28 cellular contexts compared by ENCODE assay signal in the genomic region with DNA sequence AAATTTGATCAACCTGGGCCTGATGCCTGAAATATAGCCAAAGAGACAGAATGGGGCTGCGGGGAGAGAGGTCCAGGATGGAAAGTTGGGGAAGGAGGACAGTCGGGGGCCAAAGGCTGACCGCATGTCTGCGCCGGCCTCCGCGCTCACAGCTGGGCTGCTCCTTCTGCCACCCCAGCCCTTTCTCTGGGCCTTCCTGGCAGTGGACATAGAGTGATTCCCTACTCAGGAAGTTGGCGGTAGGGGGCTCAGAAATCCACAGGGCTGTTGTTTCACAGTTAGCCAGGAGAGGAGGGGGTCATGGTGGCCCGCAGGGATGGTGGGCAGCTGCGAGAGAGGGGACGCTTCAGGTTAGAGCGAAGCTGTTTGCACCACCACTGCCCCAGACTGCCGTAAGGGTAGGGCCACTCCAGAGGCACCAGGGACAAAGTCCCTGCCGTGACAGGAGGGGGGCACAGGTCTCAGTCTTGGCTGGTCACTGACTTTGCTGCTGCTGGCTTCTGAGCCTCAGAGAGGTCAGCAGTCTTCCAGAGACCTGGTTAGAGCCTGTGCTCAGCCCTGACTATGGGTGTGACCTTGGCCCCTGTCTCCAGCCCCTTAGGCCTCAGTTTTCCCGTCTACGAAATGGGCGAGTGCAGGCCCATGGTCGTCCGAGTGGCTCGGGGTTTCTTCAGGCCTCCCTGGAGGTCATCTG. TPM values are rescaled to one million over a fixed set of nuclear protein-coding genes. Genes with fewer than 3 reads are reported as not detected.
DNase-seq lines count a peak whose midpoint lies in the region; ATAC-seq and TF ChIP-seq lines count a peak whose summit lies in the region.
"Had no signal": no experiment of that assay in that cellular context is flagged by ENCODE, and none has a peak within 500 bp of the region (broad histone marks: within the 10 kb centered on the region; RNA-seq: fewer than 3 reads in every experiment).

No MANE protein-coding gene starts in this region.

- H3K9me2 ChIP-seq in hepatocyte (replicated peaks; ENCODE audit: insufficient read depth): no peaks in the 10 kb centered on the region

- DNase-seq in Right ventricle myocardium superior: peak; percentile 13
- DNase-seq in heart right ventricle: no peak
- DNase-seq in hepatocyte (ENCODE audit: low spot score): no peak
- peak; percentile 79 for DNase-seq in neural progenitor cell (ENCODE audit: low spot score)
- no peak for DNase-seq in vagina (ENCODE audit: extremely low spot score in 2 of 2)
- DNase-seq in stimulated activated naive CD8-positive, alpha-beta T cell treated with anti-CD3 and anti-CD28 coated beads, Interleukin-15, Interleukin-2, amounts not matched to agents 100 U/mL and 50 U/mL, for 24 hours: no peak
- no peak for DNase-seq in activated CD4-positive, alpha-beta memory T cell treated with anti-CD3 and anti-CD28 coated beads for 36 hours
- DNase-seq: activated CD4-positive, alpha-beta T cell treated with anti-CD3 and anti-CD28 coated beads for 1 hour; activated CD8-positive, alpha-beta memory T cell treated with anti-CD3 and anti-CD28 coated beads, Interleukin-2, amount 50 U/mL, for 48 hours; activated CD8-positive, alpha-beta T cell treated with anti-CD3 and anti-CD28 coated beads for 36 hours; activated naive CD4-positive, alpha-beta T cell treated with anti-CD3 and anti-CD28 coated beads for 36 hours; brain microvascular endothelial cell; CD4-positive, alpha-beta memory T cell; EL; foreskin melanocyte; MV-4-11; NCI-H146; NCI-H345; SHP77 treated with DMSO at 0.1 percent for 48 hours; stimulated activated naive B cell treated with anti-CD40 and anti-IgM and Interleukin-4, amounts not matched to agents 10 μg/mL and 1 μg/mL and 100 μg/mL, for 72 hours had no signal

- H3K4me3 ChIP-seq in heart right ventricle: no peak overlapping the region
- no peak overlapping the region for H3K4me3 ChIP-seq in hepatocyte
- peak overlapping the region; percentile 16 for H3K4me3 ChIP-seq in neural progenitor cell
- no peak overlapping the region for H3K4me3 ChIP-seq in vagina
- H3K4me3 ChIP-seq: dorsolateral prefrontal cortex, HAP-1, heart left ventricle, suprapubic skin had no signal

- H3K27me3 ChIP-seq in heart right ventricle (peaks cover 0 to 34% (median 26%) of the 10 kb centered on the region in 7 donors), hepatocyte (no peaks in the 10 kb centered on the region), neural progenitor cell (no peaks in the 10 kb centered on the region), vagina (no peaks in the 10 kb centered on the region)
- H3K27me3 ChIP-seq: brain microvascular endothelial cell had no signal

- peak overlapping the region; percentile 99 for H3K27ac Mint-ChIP-seq in neural progenitor cell
- no peak overlapping the region for H3K27ac Mint-ChIP-seq in activated CD4-positive, alpha-beta memory T cell treated with anti-CD3 and anti-CD28 coated beads for 36 hours
- H3K27ac Mint-ChIP-seq: activated CD8-positive, alpha-beta T cell treated with anti-CD3 and anti-CD28 coated beads for 36 hours; activated naive CD4-positive, alpha-beta T cell treated with anti-CD3 and anti-CD28 coated beads for 36 hours; CD4-positive, alpha-beta memory T cell; T-helper 2 cell treated with Interferon-gamma antibody and Interleukin-4, amounts not matched to agents 5 μg/mL and 100 μg/mL, for 36 hours had no signal

- H3K4me1 ChIP-seq in heart right ventricle (peaks cover 0 to 6% (median 0%) of the 10 kb centered on the region in 9 donors), hepatocyte (ENCODE audit: insufficient read depth) (peaks cover 54% of the 10 kb centered on the region), neural progenitor cell (peaks cover 60% of the 10 kb centered on the region), vagina (peaks cover 24% of the 10 kb centered on the region)
- H3K4me1 ChIP-seq: heart left ventricle, suprapubic skin had no signal

- intact Hi-C loops in Right ventricle myocardium superior (cut with DNase I): no loop called here
- intact Hi-C loops in heart right ventricle (cut with DNase I): no loop called here
- intact Hi-C loops in vagina (cut with DNase I): loop anchor here (10.0 kb wide), 1 partner anchor 724 kb away; a partner anchor contains a TSS
- intact Hi-C loops in activated CD4-positive, alpha-beta memory T cell treated with anti-CD3 and anti-CD28 coated beads for 36 hours (cut with micrococcal nuclease): no loop called here

- H3K27ac ChIP-seq in heart right ventricle (no peak overlapping the region), hepatocyte (peak overlapping the region; percentile 89), neural progenitor cell (peak overlapping the region; percentile 100), vagina (peak overlapping the region; percentile 79)
- H3K27ac ChIP-seq: brain microvascular endothelial cell, heart left ventricle, suprapubic skin had no signal

- TF ChIP-seq CTCF in heart right ventricle (IDR thresholded peaks at IDR 0.05) (no peak), hepatocyte (IDR thresholded peaks at IDR 0.05; ENCODE audit: poor library complexity) (no peak), neural progenitor cell (IDR thresholded peaks at IDR 0.05) (peak; percentile 25), vagina (IDR thresholded peaks at IDR 0.05) (no peak)

- H3K4me2 ChIP-seq in hepatocyte (no peak overlapping the region), neural progenitor cell (peak overlapping the region; percentile 64)

- H3K4me3 Mint-ChIP-seq in neural progenitor cell: peak overlapping the region; percentile 58
- no peak overlapping the region for H3K4me3 Mint-ChIP-seq in activated CD4-positive, alpha-beta memory T cell treated with anti-CD3 and anti-CD28 coated beads for 36 hours
- H3K4me3 Mint-ChIP-seq: activated CD8-positive, alpha-beta T cell treated with anti-CD3 and anti-CD28 coated beads for 36 hours; activated naive CD4-positive, alpha-beta T cell treated with anti-CD3 and anti-CD28 coated beads for 36 hours; CD4-positive, alpha-beta memory T cell; stimulated activated naive B cell treated with anti-CD40 and anti-IgM and Interleukin-4, amounts not matched to agents 10 μg/mL and 1 μg/mL and 100 μg/mL, for 72 hours; T-helper 2 cell treated with Interferon-gamma antibody and Interleukin-4, amounts not matched to agents 5 μg/mL and 100 μg/mL, for 36 hours had no signal

- H3F3A ChIP-seq in neural progenitor cell (ENCODE audit: low read depth): peaks cover 51% of the 10 kb centered on the region

- WGBS in heart right ventricle, 2 donors: 90 to 91% methylated on average over 20 of the region's 20 CpGs
- 89% methylated on average over 19 of the region's 20 CpGs for WGBS in hepatocyte (ENCODE audit: low lambda C conversion rate, missing lambda C conversion rate)

- CTCF ChIA-PET in activated CD4-positive, alpha-beta memory T cell treated with anti-CD3 and anti-CD28 coated beads for 36 hours (lab: Charles Lee): interaction anchor here (1.3 kb wide), 1 partner anchor 10 kb away, joined by 4 read pairs; no protein-coding TSS in a partner anchor

- ATAC-seq in Right ventricle myocardium superior (ENCODE audit: poor library complexity): no peak
- no peak for ATAC-seq in heart right ventricle
- ATAC-seq in stimulated activated naive CD8-positive, alpha-beta T cell treated with anti-CD3 and anti-CD28 coated beads, Interleukin-15, Interleukin-2, amounts not matched to agents 100 U/mL and 50 U/mL, for 24 hours: no peak
- no peak for ATAC-seq in HG02852 (IDR thresholded peaks at IDR 0.05; ENCODE audit: unreplicated experiment)
- ATAC-seq: activated CD8-positive, alpha-beta T cell treated with anti-CD3 and anti-CD28 coated beads for 36 hours; heart left ventricle; Panc1; stimulated activated naive B cell treated with anti-CD40 and anti-IgM and Interleukin-4, amounts not matched to agents 10 μg/mL and 1 μg/mL and 100 μg/mL, for 72 hours had no signal

- H2AFZ ChIP-seq in hepatocyte (no peak overlapping the region), neural progenitor cell (replicated peaks) (no peak overlapping the region)

- H3K9me3 Mint-ChIP-seq in neural progenitor cell: no peaks in the 10 kb centered on the region
- no peaks in the 10 kb centered on the region for H3K9me3 Mint-ChIP-seq in activated CD4-positive, alpha-beta memory T cell treated with anti-CD3 and anti-CD28 coated beads for 36 hours
- H3K9me3 Mint-ChIP-seq: activated CD8-positive, alpha-beta T cell treated with anti-CD3 and anti-CD28 coated beads for 36 hours; activated naive CD4-positive, alpha-beta T cell treated with anti-CD3 and anti-CD28 coated beads for 36 hours; CD4-positive, alpha-beta memory T cell; stimulated activated naive B cell treated with anti-CD40 and anti-IgM and Interleukin-4, amounts not matched to agents 10 μg/mL and 1 μg/mL and 100 μg/mL, for 72 hours; T-helper 2 cell treated with Interferon-gamma antibody and Interleukin-4, amounts not matched to agents 5 μg/mL and 100 μg/mL, for 36 hours had no signal

- H3K9ac ChIP-seq in neural progenitor cell: peak overlapping the region; percentile 54

- H3K79me2 ChIP-seq in hepatocyte (no peaks in the 10 kb centered on the region), neural progenitor cell (ENCODE audit: low read depth) (no peaks in the 10 kb centered on the region)

- POLR2A ChIA-PET in activated CD4-positive, alpha-beta memory T cell treated with anti-CD3 and anti-CD28 coated beads for 36 hours (lab: Charles Lee): no interaction called here

- H3K9me3 ChIP-seq in heart right ventricle: no peaks in the 10 kb centered on the region
- no peaks in the 10 kb centered on the region for H3K9me3 ChIP-seq in hepatocyte (ENCODE audit: low read depth)
- no peaks in the 10 kb centered on the region for H3K9me3 ChIP-seq in neural progenitor cell (ENCODE audit: low read depth)
- no peaks in the 10 kb centered on the region for H3K9me3 ChIP-seq in vagina
- H3K9me3 ChIP-seq: HAP-1, heart left ventricle, suprapubic skin had no signal

- no peaks in the 10 kb centered on the region for H3K36me3 Mint-ChIP-seq in neural progenitor cell
- H3K36me3 Mint-ChIP-seq in activated CD4-positive, alpha-beta memory T cell treated with anti-CD3 and anti-CD28 coated beads for 36 hours: no peaks in the 10 kb centered on the region
- H3K36me3 Mint-ChIP-seq: CD4-positive, alpha-beta memory T cell; stimulated activated naive B cell treated with anti-CD40 and anti-IgM and Interleukin-4, amounts not matched to agents 10 μg/mL and 1 μg/mL and 100 μg/mL, for 72 hours had no signal

- peaks cover 73% of the 10 kb centered on the region for H3K4me1 Mint-ChIP-seq in neural progenitor cell
- H3K4me1 Mint-ChIP-seq in activated CD4-positive, alpha-beta memory T cell treated with anti-CD3 and anti-CD28 coated beads for 36 hours (ENCODE audit: low read depth): no peaks in the 10 kb centered on the region
- H3K4me1 Mint-ChIP-seq: CD4-positive, alpha-beta memory T cell; stimulated activated naive B cell treated with anti-CD40 and anti-IgM and Interleukin-4, amounts not matched to agents 10 μg/mL and 1 μg/mL and 100 μg/mL, for 72 hours had no signal

- H4K20me1 ChIP-seq in hepatocyte (ENCODE audit: insufficient read depth, poor library complexity, severe bottlenecking): no peaks in the 10 kb centered on the region
- H4K20me1 ChIP-seq in neural progenitor cell (ENCODE audit: low read depth): no peaks in the 10 kb centered on the region

- no peaks in the 10 kb centered on the region for H3K36me3 ChIP-seq in heart right ventricle
- no peaks in the 10 kb centered on the region for H3K36me3 ChIP-seq in hepatocyte (replicated peaks; ENCODE audit: insufficient read depth, low read depth)
- no peaks in the 10 kb centered on the region for H3K36me3 ChIP-seq in neural progenitor cell
- H3K36me3 ChIP-seq in vagina: no peaks in the 10 kb centered on the region
- H3K36me3 ChIP-seq: HAP-1, heart left ventricle, suprapubic skin had no signal

- H3K27me3 Mint-ChIP-seq in neural progenitor cell (ENCODE audit: insufficient read depth, low read depth): peaks cover 21% of the 10 kb centered on the region
- H3K27me3 Mint-ChIP-seq in activated CD4-positive, alpha-beta memory T cell treated with anti-CD3 and anti-CD28 coated beads for 36 hours: no peaks in the 10 kb centered on the region
- H3K27me3 Mint-ChIP-seq: activated CD8-positive, alpha-beta T cell treated with anti-CD3 and anti-CD28 coated beads for 36 hours had no signal

- no peak for TF ChIP-seq POLR2A in vagina (IDR thresholded peaks at IDR 0.05)

RNA-seq across cellular contexts. Expression of a gene that starts 15.0 kb away (rescaled TPM):
- 24.7 TPM for total RNA-seq in Right ventricle myocardium superior
- total RNA-seq in heart right ventricle: 10 to 100 TPM in 7 of 10 donors, 1 to 10 TPM in 3; 8.4 to 27.8 (median 12.4) TPM
- polyA plus RNA-seq in heart right ventricle: 100 to 1,000 TPM in 1 of 2 donors, 1 to 10 TPM in 1; 7.7 to 122 TPM
- total RNA-seq in hepatocyte: not detected in 2 replicates
- polyA plus RNA-seq in hepatocyte: 0.16 TPM in 1 of 2 replicates, not detected in the other
- 7.3 and 10.6 TPM in 2 replicates for total RNA-seq in neural progenitor cell (ENCODE audit: low replicate concordance)
- 126 TPM for total RNA-seq in vagina
- not detected for total RNA-seq in activated CD4-positive, alpha-beta memory T cell treated with anti-CD3 and anti-CD28 coated beads for 36 hours
- total RNA-seq: A172; activated CD8-positive, alpha-beta T cell treated with anti-CD3 and anti-CD28 coated beads for 36 hours; activated naive CD4-positive, alpha-beta T cell treated with anti-CD3 and anti-CD28 coated beads for 36 hours; CD4-positive, alpha-beta memory T cell had no signal
- polyA plus RNA-seq: CD4-positive, alpha-beta memory T cell had no signal

Comparison
In these comparisons a context has a peak if more than half of its experiments do, and no peak if none do; other contexts are left out.
1. DNase-seq: peak in Right ventricle myocardium superior (single experiment) and neural progenitor cell (single experiment); none in heart right ventricle (0 of 2), hepatocyte (single experiment), vagina (0 of 2), stimulated activated naive CD8-positive, alpha-beta T cell treated with anti-CD3 and anti-CD28 coated beads, Interleukin-15, Interleukin-2, amounts not matched to agents 100 U/mL and 50 U/mL, for 24 hours (single experiment) and activated CD4-positive, alpha-beta memory T cell treated with anti-CD3 and anti-CD28 coated beads for 36 hours (single experiment).
2. H3K27ac ChIP-seq: peak in hepatocyte (single experiment), neural progenitor cell (single experiment) and vagina (single experiment); none in heart right ventricle (0 of 10).